ENCODE assay signal across 17 cellular contexts in genomic region chr3:14699643-14700042, GRCh38. TPM values are rescaled to one million over a fixed set of nuclear protein-coding genes. Genes with fewer than 3 reads are reported as not detected.
DNase-seq lines count a peak whose midpoint lies in the region; ATAC-seq and TF ChIP-seq lines count a peak whose summit lies in the region.
"Had no signal": no experiment of that assay in that cellular context is flagged by ENCODE, and none has a peak within 500 bp of the region (broad histone marks: within the 10 kb centered on the region; RNA-seq: fewer than 3 reads in every experiment).

No MANE protein-coding gene starts in this region.

- H4K20me1 ChIP-seq in OCI-LY1 (ENCODE audit: insufficient read depth, low read length) (no peaks in the 10 kb centered on the region), GM23248 (ENCODE audit: insufficient read depth) (no peaks in the 10 kb centered on the region)
- H4K20me1 ChIP-seq: BLaER1 treated with 17β-estradiol and CSF1 and Interleukin-3, amounts not matched to agents 10 nM and 100 nM had no signal

- peak; percentile 73 to 91 (median 88) for ATAC-seq in heart left ventricle
- ATAC-seq: CD8-positive, alpha-beta T cell had no signal

- no peaks in the 10 kb centered on the region for H3K9me3 ChIP-seq in MG63
- H3K9me3 ChIP-seq in OCI-LY1 (ENCODE audit: low read length), result no peaks in the 10 kb centered on the region
- H3K9me3 ChIP-seq in heart left ventricle, result no peaks in the 10 kb centered on the region
- no peaks in the 10 kb centered on the region for H3K9me3 ChIP-seq in GM23248 (ENCODE audit: low read depth)
- H3K9me3 ChIP-seq: BLaER1 treated with 17β-estradiol and CSF1 and Interleukin-3, amounts not matched to agents 10 nM and 100 nM had no signal

- no peaks in the 10 kb centered on the region for H3K27me3 ChIP-seq in MG63
- no peaks in the 10 kb centered on the region for H3K27me3 ChIP-seq in OCI-LY1 (ENCODE audit: insufficient read depth, low read length)
- H3K27me3 ChIP-seq in heart left ventricle, result no peaks in the 10 kb centered on the region
- no peaks in the 10 kb centered on the region for H3K27me3 ChIP-seq in GM23248 (replicated peaks; ENCODE audit: insufficient read depth)
- H3K27me3 ChIP-seq: BLaER1 treated with 17β-estradiol and CSF1 and Interleukin-3, amounts not matched to agents 10 nM and 100 nM had no signal

- H3K36me3 ChIP-seq in MG63 (no peaks in the 10 kb centered on the region), OCI-LY1 (ENCODE audit: insufficient read depth, low read length) (peaks cover 61% of the 10 kb centered on the region), heart left ventricle (no peaks in the 10 kb centered on the region), GM23248 (ENCODE audit: low read depth) (no peaks in the 10 kb centered on the region)
- H3K36me3 ChIP-seq: BLaER1 treated with 17β-estradiol and CSF1 and Interleukin-3, amounts not matched to agents 10 nM and 100 nM had no signal

- no peaks in the 10 kb centered on the region; the same call in 1 of the 2 replicates for H3K79me2 ChIP-seq in OCI-LY1 (ENCODE audit: insufficient read depth, low read length)
- no peaks in the 10 kb centered on the region for H3K79me2 ChIP-seq in GM23248 (ENCODE audit: insufficient read depth)

- no peak for TF ChIP-seq POLR2A in heart left ventricle (IDR thresholded peaks at IDR 0.05)

- H3K9me2 ChIP-seq in OCI-LY1 (ENCODE audit: low read depth, low read length), result no peaks in the 10 kb centered on the region
- no peaks in the 10 kb centered on the region for H3K9me2 ChIP-seq in GM23248 (ENCODE audit: insufficient read depth)

- CTCF ChIA-PET in Calu3 (lab: Charles Lee), result no interaction called here

- intact Hi-C loops in heart left ventricle (cut with DNase I), result no loop called here
- intact Hi-C loops in Calu3 (cut with micrococcal nuclease; ENCODE audit: unreplicated experiment), result no loop called here

- H3F3A ChIP-seq in OCI-LY1 (ENCODE audit: insufficient read depth, low read length) (no peaks in the 10 kb centered on the region), GM23248 (ENCODE audit: insufficient read depth) (no peaks in the 10 kb centered on the region)

- H3K27me3 Mint-ChIP-seq in Calu3 (ENCODE audit: unreplicated experiment), result peaks cover 6% of the 10 kb centered on the region

- no peak overlapping the region for H3K4me3 Mint-ChIP-seq in Calu3 (ENCODE audit: low read depth, unreplicated experiment)
- H3K4me3 Mint-ChIP-seq: CD8-positive, alpha-beta T cell had no signal

- H3K36me3 Mint-ChIP-seq in Calu3 (ENCODE audit: insufficient read depth, unreplicated experiment), result no peaks in the 10 kb centered on the region

- DNase-seq in MG63, result peak; percentile 33
- DNase-seq in heart left ventricle, result peak in 4 of 5 donors; percentile 30 to 76 (median 56)
- DNase-seq in myocyte (ENCODE audit: low read depth), result peak; percentile 36
- DNase-seq in Calu3, result no peak
- DNase-seq in NCI-H345 (lab: John Stamatoyannopoulos, UW), result no peak
- no peak for DNase-seq in GM23248
- DNase-seq: CD8-positive, alpha-beta T cell; DMS79; KG1; NCI-H1417; NCI-H187; NCI-H226; NCI-H524 treated with DMSO at 0.1 percent for 48 hours; NK-92 treated with Interleukin-12 subunit alpha and Interleukin-12 subunit beta, amount 100 ng/mL, for 24 hours; OCI-M1 had no signal

- H3K4me3 ChIP-seq in MG63, result no peak overlapping the region
- no peak overlapping the region for H3K4me3 ChIP-seq in OCI-LY1 (ENCODE audit: low read depth, low read length, poor library complexity, severe bottlenecking)
- H3K4me3 ChIP-seq in heart left ventricle, result no peak overlapping the region
- H3K4me3 ChIP-seq in GM23248, result no peak overlapping the region
- H3K4me3 ChIP-seq: BLaER1 treated with 17β-estradiol and CSF1 and Interleukin-3, amounts not matched to agents 10 nM and 100 nM had no signal

- 37 to 44% (median 40%) methylated on average over 1 of the region's 1 CpG; no CpG with 5 or more reads in 1 of the 4 donors for WGBS in heart left ventricle, 4 donors
- WGBS in GM23248 (ENCODE audit: low coverage in 1 of 2, low lambda C conversion rate in 2 of 2, missing lambda C conversion rate in 2 of 2), 2 experiments, result 70 to 89% methylated on average over 1 of the region's 1 CpG

- TF ChIP-seq CTCF in OCI-LY1 (IDR thresholded peaks at IDR 0.05; ENCODE audit: low read length) (no peak), heart left ventricle (IDR thresholded peaks at IDR 0.05) (no peak), Calu3 (IDR thresholded peaks at IDR 0.05; ENCODE audit: unreplicated experiment) (no peak)

- H3K27ac Mint-ChIP-seq in Calu3 (ENCODE audit: unreplicated experiment), result no peak overlapping the region
- H3K27ac Mint-ChIP-seq: CD8-positive, alpha-beta T cell had no signal

- no peaks in the 10 kb centered on the region for H3K9me3 Mint-ChIP-seq in Calu3 (ENCODE audit: low read depth, unreplicated experiment)
- H3K9me3 Mint-ChIP-seq: CD8-positive, alpha-beta T cell had no signal

- BruUV-seq in Calu3 (replicated peaks; lab: Mats Ljungman, UMichigan), result no TSS peak

- in situ Hi-C loops in GM23248 (cut with MboI), result no loop called here

- H2AFZ ChIP-seq in OCI-LY1 (ENCODE audit: low read length) (no peak overlapping the region), GM23248 (no peak overlapping the region)

- H3K27ac ChIP-seq in OCI-LY1 (ENCODE audit: low read depth, low read length, poor library complexity, severe bottlenecking) (peak overlapping the region; percentile 72), heart left ventricle (peak overlapping the region in 1 of 12 donors; percentile 19), GM23248 (no peak overlapping the region)
- H3K27ac ChIP-seq: BLaER1 treated with 17β-estradiol and CSF1 and Interleukin-3, amounts not matched to agents 10 nM and 100 nM had no signal

- H3K4me2 ChIP-seq in OCI-LY1 (ENCODE audit: low read length) (no peak overlapping the region), GM23248 (ENCODE audit: unreplicated experiment) (no peak overlapping the region)
- H3K4me2 ChIP-seq: BLaER1 treated with 17β-estradiol and CSF1 and Interleukin-3, amounts not matched to agents 10 nM and 100 nM had no signal

- H3K4me1 Mint-ChIP-seq in Calu3 (ENCODE audit: low read depth, unreplicated experiment), result no peaks in the 10 kb centered on the region

- H3K9ac ChIP-seq in OCI-LY1 (ENCODE audit: low read length), result peak overlapping the region; percentile 3; the same call in 1 of the 2 replicates
- H3K9ac ChIP-seq in GM23248, result no peak overlapping the region
- H3K9ac ChIP-seq: BLaER1 treated with 17β-estradiol and CSF1 and Interleukin-3, amounts not matched to agents 10 nM and 100 nM had no signal

- H3K4me1 ChIP-seq in OCI-LY1 (ENCODE audit: insufficient read depth, low read length, severe bottlenecking) (peaks cover 33% of the 10 kb centered on the region), heart left ventricle (peaks cover 0 to 4% (median 0%) of the 10 kb centered on the region in 12 donors), GM23248 (ENCODE audit: insufficient read depth) (no peaks in the 10 kb centered on the region)
- H3K4me1 ChIP-seq: BLaER1 treated with 17β-estradiol and CSF1 and Interleukin-3, amounts not matched to agents 10 nM and 100 nM had no signal

RNA-seq across cellular contexts. Expression of gene C3orf20, which starts 24.7 kb away (rescaled TPM):
- total RNA-seq in MG63 (2014; rRNA removed; shearing (Covaris generic); ENCODE audit: low replicate concordance), result 0.03 TPM in 1 of 2 replicates, not detected in the other
- total RNA-seq in heart left ventricle, result under 1 TPM in 2 of 9 donors, not detected in 7; 0.21 to 0.31 TPM
- polyA plus RNA-seq in heart left ventricle, result not detected
- total RNA-seq in myocyte, result not detected in 2 replicates
- 0.05 TPM for polyA plus RNA-seq in myocyte (2012)
- total RNA-seq in Calu3 (2022), result 0.28 and 0.39 TPM in 2 replicates
- total RNA-seq in GM23248 (2014; rRNA removed; shearing (Covaris generic)), result not detected in 2 replicates
- polyA plus RNA-seq in GM23248 (2016; fragmentation: Nextera tagmentation; extraction: Ambion mirVana), result not detected in 2 replicates

RNA-seq across cellular contexts. Expression of gene CCDC174, which starts 48.1 kb away (rescaled TPM):
- total RNA-seq in MG63 (2014; rRNA removed; shearing (Covaris generic); ENCODE audit: low replicate concordance), result 3.0 and 10.7 TPM in 2 replicates
- 10 to 100 TPM in 7 of 9 donors, 1 to 10 TPM in 2; 8.7 to 16.1 (median 11.7) TPM for total RNA-seq in heart left ventricle
- polyA plus RNA-seq in heart left ventricle, result 10 to 100 TPM in 1 of 2 donors, 1 to 10 TPM in 1; 9.2 to 13.2 TPM
- 13.8 and 14.1 TPM in 2 replicates for total RNA-seq in myocyte
- polyA plus RNA-seq in myocyte (2012), result 12.0 TPM
- 17.9 and 21.1 TPM in 2 replicates for total RNA-seq in Calu3 (2022)
- 8.4 and 13.0 TPM in 2 replicates for total RNA-seq in GM23248 (2014; rRNA removed; shearing (Covaris generic))
- polyA plus RNA-seq in GM23248 (2016; fragmentation: Nextera tagmentation; extraction: Ambion mirVana), result 21.9 and 22.1 TPM in 2 replicates

Comparison
In these comparisons a context has a peak if more than half of its experiments do, and no peak if none do; other contexts are left out.
1. DNase-seq: peak in MG63 (single experiment), heart left ventricle (4 of 5) and myocyte (single experiment); none in Calu3 (single experiment), NCI-H345 (single experiment) and GM23248 (single experiment).